ENCODE assay signal across 34 cellular contexts in the genomic region with DNA sequence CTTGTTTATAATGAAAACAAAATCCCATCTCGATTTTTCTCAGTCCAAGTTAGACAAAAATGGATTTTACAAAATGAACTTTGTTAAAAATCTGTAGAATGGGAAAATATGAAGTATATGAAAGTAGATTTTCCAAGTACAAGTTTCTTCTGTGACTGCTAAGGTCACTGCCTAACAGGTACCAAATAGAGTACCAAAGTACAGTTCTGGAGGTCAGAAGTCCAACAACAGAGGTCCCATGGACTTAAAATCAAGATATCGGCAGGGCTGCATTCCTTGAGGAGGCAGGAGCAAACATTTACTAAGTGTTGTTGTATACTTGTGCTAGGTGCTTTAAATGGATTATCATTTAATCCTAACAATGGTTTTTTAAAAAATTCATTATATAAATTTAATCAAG.
"Had no signal": no experiment of that assay in that cellular context is flagged by ENCODE, and none has a peak within 500 bp of the region (broad histone marks: within the 10 kb centered on the region; RNA-seq: fewer than 3 reads in every experiment).

No MANE protein-coding gene starts in this region.

- H3K36me3 ChIP-seq: ovary had no signal

- H3K4me3 ChIP-seq: esophagus muscularis mucosa, heart right ventricle, lung, mucosa of descending colon, ovary, psoas muscle, sigmoid colon, spleen, testis, tibial artery had no signal

- H3K9me3 ChIP-seq: esophagus muscularis mucosa, mucosa of descending colon, ovary, psoas muscle, sigmoid colon, spleen, testis, tibial artery had no signal

- H3K27me3 ChIP-seq: esophagus muscularis mucosa, heart right ventricle, ovary, sigmoid colon, spleen, testis, tibial artery had no signal

- H3K9me3 Mint-ChIP-seq: dendritic cell treated with granulocyte-macrophage colony-stimulating factor and Interleukin-4, amounts not matched to agents 40 ng/mL and 50 ng/mL, for 4 days; immature natural killer cell; naive B cell; nephron; stimulated activated memory B cell treated with anti-CD40 and anti-IgM and Interleukin-4, amounts not matched to agents 10 μg/mL and 1 μg/mL and 100 μg/mL, for 72 hours; type B pancreatic cell had no signal

- H3K4me3 Mint-ChIP-seq: dendritic cell treated with granulocyte-macrophage colony-stimulating factor and Interleukin-4, amounts not matched to agents 40 ng/mL and 50 ng/mL, for 4 days; immature natural killer cell; mesothelial cell of epicardium; naive B cell; nephron; stimulated activated memory B cell treated with anti-CD40 and anti-IgM and Interleukin-4, amounts not matched to agents 10 μg/mL and 1 μg/mL and 100 μg/mL, for 72 hours; type B pancreatic cell had no signal

- H3K27me3 Mint-ChIP-seq: dendritic cell treated with granulocyte-macrophage colony-stimulating factor and Interleukin-4, amounts not matched to agents 40 ng/mL and 50 ng/mL, for 4 days; naive B cell; stimulated activated memory B cell treated with anti-CD40 and anti-IgM and Interleukin-4, amounts not matched to agents 10 μg/mL and 1 μg/mL and 100 μg/mL, for 72 hours; type B pancreatic cell had no signal

- FAIRE-seq: colon, endothelial cell of umbilical vein had no signal

- H3K27ac ChIP-seq: esophagus muscularis mucosa, heart right ventricle, ovary, psoas muscle, sigmoid colon, spleen, testis, tibial artery had no signal

- ATAC-seq: heart right ventricle; left colon; left ventricle myocardium superior; mucosa of descending colon; psoas muscle; right cardiac atrium; stimulated activated memory B cell treated with anti-CD40 and anti-IgM and Interleukin-4, amounts not matched to agents 10 μg/mL and 1 μg/mL and 100 μg/mL, for 72 hours; stimulated activated naive CD8-positive, alpha-beta T cell treated with anti-CD3 and anti-CD28 coated beads, Interleukin-15, Interleukin-2, amounts not matched to agents 100 U/mL and 50 U/mL, for 24 hours had no signal

- DNase-seq: effector CD8-positive, alpha-beta T cell; foreskin melanocyte; glutamatergic neuron; heart right ventricle; hippocampal formation; immature natural killer cell; islet precursor cell; kidney glomerular epithelial cell; left colon; left ventricle myocardium superior; mesenchymal stem cell; mucosa of descending colon; naive B cell; nucleus accumbens; ovary; posterior cingulate gyrus; psoas muscle; right cardiac atrium; sigmoid colon; spleen; stimulated activated CD4-positive, alpha-beta T cell treated with anti-CD3 and anti-CD28 coated beads, Interleukin-4, amount 100 ng/mL, for 4 hours; stimulated activated naive CD8-positive, alpha-beta T cell treated with anti-CD3 and anti-CD28 coated beads, Interleukin-15, Interleukin-2, amounts not matched to agents 100 U/mL and 50 U/mL, for 24 hours; substantia nigra; testis; tibial artery had no signal

- H3K27ac Mint-ChIP-seq: dendritic cell treated with granulocyte-macrophage colony-stimulating factor and Interleukin-4, amounts not matched to agents 40 ng/mL and 50 ng/mL, for 4 days; immature natural killer cell; mesothelial cell of epicardium; stimulated activated memory B cell treated with anti-CD40 and anti-IgM and Interleukin-4, amounts not matched to agents 10 μg/mL and 1 μg/mL and 100 μg/mL, for 72 hours; type B pancreatic cell had no signal
